7 cellular contexts compared by ENCODE assay signal in genomic region chrX:153400146-153401132, GRCh38. TPM values are rescaled to one million over a fixed set of nuclear protein-coding genes. Genes with fewer than 3 reads are reported as not detected.
A peak's percentile ranks its signal among the peaks of the same experiment; 100 is the strongest.
DNase-seq lines count a peak whose midpoint lies in the region; ATAC-seq, FAIRE-seq and TF ChIP-seq lines count a peak whose summit lies in the region.

No MANE protein-coding gene starts in this region.

- peaks cover 1% of the 10 kb centered on the region for H3K4me1 Mint-ChIP-seq in activated CD4-positive, alpha-beta T cell treated with anti-CD3 and anti-CD28 coated beads, Interleukin-2, amount 10 ng/mL, durations not matched to agents 7 days and 5 days
- H3K4me1 Mint-ChIP-seq in progenitor cell of endocrine pancreas (ENCODE audit: low read depth), result peaks cover 2% of the 10 kb centered on the region

- peak; percentile 51 for TF ChIP-seq CTCF in epithelial cell of esophagus (IDR thresholded peaks at IDR 0.05; ENCODE audit: insufficient read depth, low read depth, low read length, missing control alignments)
- peak; percentile 64 for TF ChIP-seq CTCF in progenitor cell of endocrine pancreas (IDR thresholded peaks at IDR 0.05; ENCODE audit: unreplicated experiment)

- H3K27ac Mint-ChIP-seq in activated CD4-positive, alpha-beta T cell treated with anti-CD3 and anti-CD28 coated beads, Interleukin-2, amount 10 ng/mL, durations not matched to agents 7 days and 5 days, result no peak overlapping the region
- no peak overlapping the region for H3K27ac Mint-ChIP-seq in progenitor cell of endocrine pancreas

- no peak overlapping the region for H3K4me3 ChIP-seq in epithelial cell of esophagus (ENCODE audit: low read length)

- ATAC-seq in HG03342 (IDR thresholded peaks at IDR 0.05; ENCODE audit: unreplicated experiment), result no peak

- FAIRE-seq in GM18507 (lab: Jason Lieb, UNC), result peak; percentile 79

- POLR2A ChIA-PET in activated CD4-positive, alpha-beta T cell treated with anti-CD3 and anti-CD28 coated beads, Interleukin-2, amount 10 ng/mL, durations not matched to agents 7 days and 5 days (lab: Charles Lee), result no interaction called here

- H3K4me3 Mint-ChIP-seq in activated CD4-positive, alpha-beta T cell treated with anti-CD3 and anti-CD28 coated beads, Interleukin-2, amount 10 ng/mL, durations not matched to agents 7 days and 5 days, result no peak overlapping the region
- no peak overlapping the region for H3K4me3 Mint-ChIP-seq in progenitor cell of endocrine pancreas (ENCODE audit: low read depth)

- CTCF ChIA-PET in activated CD4-positive, alpha-beta T cell treated with anti-CD3 and anti-CD28 coated beads, Interleukin-2, amount 10 ng/mL, durations not matched to agents 7 days and 5 days (lab: Charles Lee), result no interaction called here

- H3K27me3 Mint-ChIP-seq in activated CD4-positive, alpha-beta T cell treated with anti-CD3 and anti-CD28 coated beads, Interleukin-2, amount 10 ng/mL, durations not matched to agents 7 days and 5 days, result peaks cover 11% of the 10 kb centered on the region
- peaks cover 19% of the 10 kb centered on the region for H3K27me3 Mint-ChIP-seq in progenitor cell of endocrine pancreas

- H3K36me3 Mint-ChIP-seq in activated CD4-positive, alpha-beta T cell treated with anti-CD3 and anti-CD28 coated beads, Interleukin-2, amount 10 ng/mL, durations not matched to agents 7 days and 5 days (ENCODE audit: low read depth), result no peaks in the 10 kb centered on the region
- peaks cover 4% of the 10 kb centered on the region for H3K36me3 Mint-ChIP-seq in progenitor cell of endocrine pancreas (ENCODE audit: insufficient read depth)

- DNase-seq in GM18507 (ENCODE audit: extremely low spot score, insufficient read length, low read depth), result peak; percentile 39
- peak; percentile 36 for DNase-seq in LoVo (ENCODE audit: low spot score)
- peak; percentile 58 for DNase-seq in activated CD4-positive, alpha-beta T cell treated with anti-CD3 and anti-CD28 coated beads, Interleukin-2, amount 10 ng/mL, durations not matched to agents 7 days and 5 days
- DNase-seq in epithelial cell of esophagus (ENCODE audit: low read depth), result no peak
- no peak for DNase-seq in progenitor cell of endocrine pancreas (ENCODE audit: low spot score, unreplicated experiment)
- DNase-seq in cortex of kidney (lab: John Stamatoyannopoulos, UW), result no peak

- no peaks in the 10 kb centered on the region for H3K9me3 Mint-ChIP-seq in activated CD4-positive, alpha-beta T cell treated with anti-CD3 and anti-CD28 coated beads, Interleukin-2, amount 10 ng/mL, durations not matched to agents 7 days and 5 days
- peaks cover 19% of the 10 kb centered on the region for H3K9me3 Mint-ChIP-seq in progenitor cell of endocrine pancreas (ENCODE audit: low read depth)

RNA-seq across cellular contexts. Expression of gene PNMA6E, which starts 0.7 kb away (rescaled TPM):
- not detected for total RNA-seq in activated CD4-positive, alpha-beta T cell treated with anti-CD3 and anti-CD28 coated beads, Interleukin-2, amount 10 ng/mL, durations not matched to agents 7 days and 5 days
- total RNA-seq in progenitor cell of endocrine pancreas, result not detected in 2 replicates

RNA-seq across cellular contexts. Expression of gene ZFP92, which starts 10.8 kb away (rescaled TPM):
- under 1 TPM; 0.52 to 0.60 TPM for total RNA-seq in activated CD4-positive, alpha-beta T cell treated with anti-CD3 and anti-CD28 coated beads, Interleukin-2, amount 10 ng/mL, durations not matched to agents 7 days and 5 days
- 0.38 TPM in 2 replicates for total RNA-seq in progenitor cell of endocrine pancreas

RNA-seq across cellular contexts. Expression of gene TREX2, which starts 45.4 kb away (rescaled TPM):
- total RNA-seq in activated CD4-positive, alpha-beta T cell treated with anti-CD3 and anti-CD28 coated beads, Interleukin-2, amount 10 ng/mL, durations not matched to agents 7 days and 5 days, result 1 to 10 TPM; 3.0 to 3.4 TPM
- 0.24 and 0.41 TPM in 2 replicates for total RNA-seq in progenitor cell of endocrine pancreas

Comparison
In these comparisons a context has a peak if more than half of its experiments do, and no peak if none do; other contexts are left out.
1. DNase-seq: peak in GM18507 (single experiment), LoVo (single experiment) and activated CD4-positive, alpha-beta T cell treated with anti-CD3 and anti-CD28 coated beads, Interleukin-2, amount 10 ng/mL, durations not matched to agents 7 days and 5 days (single experiment); none in epithelial cell of esophagus (single experiment), progenitor cell of endocrine pancreas (single experiment) and cortex of kidney (single experiment).